8 cellular contexts compared by ENCODE assay signal in genomic region chr10:63133056-63133786, GRCh38. TPM values are rescaled to one million over a fixed set of nuclear protein-coding genes. Genes with fewer than 3 reads are reported as not detected.
A peak's percentile ranks its signal among the peaks of the same experiment; 100 is the strongest.
DNase-seq lines count a peak whose midpoint lies in the region; ATAC-seq and TF ChIP-seq lines count a peak whose summit lies in the region.

Gene NRBF2 (plus strand): TSS chr10:63133328. CDS start chr10:63133471, 143 bp downstream.

- DNase-seq in BJ (ENCODE audit: low read depth) (peak; percentile 87), GM19238 (ENCODE audit: insufficient read length, low spot score) (peak; percentile 81), NCI-H510A treated with DMSO at 0.1 percent for 48 hours (lab: John Stamatoyannopoulos, UW) (peak; percentile 88), choroid plexus epithelial cell (ENCODE audit: low read depth) (peak; percentile 99), kidney tubule cell (ENCODE audit: low spot score) (peak; percentile 99)
- peak; percentile 99 for DNase-seq in activated CD4-positive, alpha-beta T cell treated with anti-CD3 and anti-CD28 coated beads for 36 hours
- DNase-seq in stimulated activated CD4-positive, alpha-beta T cell treated with anti-CD3 and anti-CD28 coated beads, Interleukin-1b, Interleukin-23, amount 100 ng/mL, for 24 hours (ENCODE audit: low read depth in 4 of 4, low spot score in 1 of 4) = peak; percentile 89 to 97 (median 94)

- H3K27me3 ChIP-seq in BJ (ENCODE audit: control insufficient read depth, insufficient read depth, low read length) = no peaks in the 10 kb centered on the region

- peak within 1 kb of the TSS; percentile 81 for H3K4me3 Mint-ChIP-seq in activated CD4-positive, alpha-beta T cell treated with anti-CD3 and anti-CD28 coated beads for 36 hours

- intact Hi-C loops in activated CD4-positive, alpha-beta T cell treated with anti-CD3 and anti-CD28 coated beads for 36 hours (cut with DNase I, micrococcal nuclease) = loop anchor here (1.0 to 5.0 kb wide), 11 partner anchors 40 to 1231 kb away; partner anchors contain the start of genes ADO (in 2 of the 2), EGR2 (in 2 of the 2) and ARID5B (in 1 of the 2)

- H3K36me3 Mint-ChIP-seq in activated CD4-positive, alpha-beta T cell treated with anti-CD3 and anti-CD28 coated beads for 36 hours (ENCODE audit: low read depth) = peaks cover 2% of the 10 kb centered on the region

- POLR2A ChIA-PET in BJ (lab: Charles Lee) = interaction anchor here (0.6 kb wide), 1 partner anchor 18 kb away, joined by 3 read pairs; no protein-coding TSS in a partner anchor
- POLR2A ChIA-PET in activated CD4-positive, alpha-beta T cell treated with anti-CD3 and anti-CD28 coated beads for 36 hours (lab: Charles Lee) = interaction anchor here (0.6 to 1.2 kb wide), 4 partner anchors 24 to 400 kb away, joined by 3 to 6 read pairs (median 3); partner anchors contain the start of gene EGR2

- H3K4me3 ChIP-seq in BJ (ENCODE audit: low read depth, low read length) = peak within 1 kb of the TSS; percentile 93
- peak within 1 kb of the TSS; percentile 96 for H3K4me3 ChIP-seq in choroid plexus epithelial cell (ENCODE audit: low read depth, low read length)

- peak; percentile 96 for ATAC-seq in HG03442 (IDR thresholded peaks at IDR 0.05; ENCODE audit: unreplicated experiment)
- peak; percentile 90 for ATAC-seq in activated CD4-positive, alpha-beta T cell treated with anti-CD3 and anti-CD28 coated beads for 36 hours

- peaks cover 7% of the 10 kb centered on the region for H3K9me3 Mint-ChIP-seq in activated CD4-positive, alpha-beta T cell treated with anti-CD3 and anti-CD28 coated beads for 36 hours (ENCODE audit: low read depth)

- TF ChIP-seq CTCF in BJ (IDR thresholded peaks at IDR 0.05; ENCODE audit: insufficient read depth, low read depth, low read length) = peak; percentile 49
- TF ChIP-seq CTCF in choroid plexus epithelial cell (conservative IDR thresholded peaks at IDR 0.05; ENCODE audit: low read depth, low read length) = peak; percentile 47

- H3K4me1 Mint-ChIP-seq in activated CD4-positive, alpha-beta T cell treated with anti-CD3 and anti-CD28 coated beads for 36 hours = peaks cover 46% of the 10 kb centered on the region

- H3K27me3 Mint-ChIP-seq in activated CD4-positive, alpha-beta T cell treated with anti-CD3 and anti-CD28 coated beads for 36 hours = no peaks in the 10 kb centered on the region

- CTCF ChIA-PET in BJ (lab: Yijun Ruan, JAX) = interaction anchor here (0.7 to 2.1 kb wide), 7 partner anchors 8 to 49 kb away, joined by 3 to 5 read pairs (median 3); no protein-coding TSS in a partner anchor
- CTCF ChIA-PET in activated CD4-positive, alpha-beta T cell treated with anti-CD3 and anti-CD28 coated beads for 36 hours (lab: Charles Lee) = interaction anchor here (0.6 to 7.9 kb wide), 13 partner anchors 9 to 696 kb away, joined by 3 to 47 read pairs (median 4); no protein-coding TSS in a partner anchor

- no peaks in the 10 kb centered on the region for H3K36me3 ChIP-seq in BJ (ENCODE audit: control insufficient read depth, insufficient read depth, low read length)

- H3K27ac Mint-ChIP-seq in activated CD4-positive, alpha-beta T cell treated with anti-CD3 and anti-CD28 coated beads for 36 hours = peak within 1 kb of the TSS; percentile 92

RNA-seq across cellular contexts. Expression of gene NRBF2, which starts in this region (rescaled TPM):
- 20.7 and 32.1 TPM in 2 replicates for polyA plus RNA-seq in BJ (2011; rRNA removed)
- polyA minus RNA-seq in BJ (2011; rRNA and poly(A)+ RNA removed) = 8.4 and 12.9 TPM in 2 replicates
- total RNA-seq in activated CD4-positive, alpha-beta T cell treated with anti-CD3 and anti-CD28 coated beads for 36 hours = 10 to 100 TPM; 23.9 to 24.1 TPM

Comparison
In these comparisons a context has a peak if more than half of its experiments do, and no peak if none do; other contexts are left out.
1. Peak in every context shown above with its lines: DNase-seq, ATAC-seq and H3K4me3 ChIP-seq.